ENCODE assay signal across 19 cellular contexts in genomic region chr17:20919990-20920812, GRCh38.
A peak's percentile ranks its signal among the peaks of the same experiment; 100 is the strongest.
DNase-seq lines count a peak whose midpoint lies in the region; ATAC-seq and TF ChIP-seq lines count a peak whose summit lies in the region.
"Had no signal": no experiment of that assay in that cellular context is flagged by ENCODE, and none has a peak within 500 bp of the region (broad histone marks: within the 10 kb centered on the region; RNA-seq: fewer than 3 reads in every experiment).

No MANE protein-coding gene starts in this region.

- peaks cover 15% of the 10 kb centered on the region for H3K4me1 ChIP-seq in mesenchymal stem cell (ENCODE audit: control insufficient read depth, insufficient read depth, low read depth, low read length)
- H3K4me1 ChIP-seq in tibial artery = peaks cover 0 to 51% (median 6%) of the 10 kb centered on the region in 4 donors
- H3K4me1 ChIP-seq: lower lobe of right lung had no signal

- in situ Hi-C loops in SK-MEL-5 (cut with HindIII; ENCODE audit: low pct_unique_long_range_greater_than_20kb, low sequenced_read_pairs) = no loop called here

- no peak overlapping the region for H3K14ac ChIP-seq in mesenchymal stem cell (ENCODE audit: low read length in 2 of 2)

- peak overlapping the region; percentile 37 for H3K9ac ChIP-seq in mesenchymal stem cell (ENCODE audit: low read length)

- no peak overlapping the region for H3K23ac ChIP-seq in mesenchymal stem cell (ENCODE audit: low read length in 2 of 2)

- TF ChIP-seq CTCF in dorsolateral prefrontal cortex (IDR thresholded peaks at IDR 0.05 in 54 of 56, conservative IDR thresholded peaks at IDR 0.05 in 2 of 56; ENCODE audit: low read depth in 1 of 56, partially characterized antibody in 56 of 56) = no peak
- TF ChIP-seq CTCF in tibial artery (IDR thresholded peaks at IDR 0.05) = no peak

- H3K4me2 ChIP-seq in mesenchymal stem cell (ENCODE audit: low read length, poor library complexity, severe bottlenecking) = no peak overlapping the region

- H3K27me3 ChIP-seq in dorsolateral prefrontal cortex (no peaks in the 10 kb centered on the region), mesenchymal stem cell (ENCODE audit: control insufficient read depth in 1 of 2, insufficient read depth in 1 of 2, low read length in 2 of 2) (no peaks in the 10 kb centered on the region), tibial artery (no peaks in the 10 kb centered on the region)
- H3K27me3 ChIP-seq: MG63 had no signal

- 99% methylated on average over 3 of the region's 4 CpGs for WGBS in mesenchymal stem cell

- H3K27ac ChIP-seq in dorsolateral prefrontal cortex (peak overlapping the region in 43 of 59 donors; percentile 5 to 81 (median 41)), mesenchymal stem cell (ENCODE audit: low read length, poor library complexity, severe bottlenecking) (peak overlapping the region; percentile 95), tibial artery (peak overlapping the region; percentile 36 to 67)
- H3K27ac ChIP-seq: lower lobe of right lung had no signal

- H3K4me3 ChIP-seq in dorsolateral prefrontal cortex = no peak overlapping the region
- H3K4me3 ChIP-seq in mesenchymal stem cell (ENCODE audit: insufficient read depth in 1 of 2, low read depth in 1 of 2, low read length in 2 of 2) = no peak overlapping the region
- H3K4me3 ChIP-seq in tibial artery = no peak overlapping the region
- H3K4me3 ChIP-seq: lower lobe of right lung, MG63 had no signal

- peak; percentile 41 for DNase-seq in SK-MEL-5 (ENCODE audit: low read depth, low spot score)
- no peak for DNase-seq in dorsolateral prefrontal cortex
- no peak for DNase-seq in mesenchymal stem cell
- DNase-seq in tibial artery = no peak
- no peak for DNase-seq in posterior vena cava (ENCODE audit: low spot score)
- no peak for DNase-seq in HT-29 (ENCODE audit: low spot score)
- DNase-seq: activated B cell treated with CpG ODN at 0.5 μM for 24 hours; activated CD4-positive, alpha-beta memory T cell treated with anti-CD3 and anti-CD28 coated beads, Interleukin-2, amount 10 ng/mL, durations not matched to agents 7 days and 5 days; activated effector memory CD4-positive, alpha-beta T cell treated with Interleukin-2 at 50 U/mL for 16 hours; DMS53; GDM1; hippocampal formation; lower lobe of right lung; MG63; NCI-H1417; NCI-H2107; occipital lobe had no signal

- no peaks in the 10 kb centered on the region for H3K9me3 ChIP-seq in mesenchymal stem cell (ENCODE audit: control insufficient read depth, low read length)
- H3K9me3 ChIP-seq in tibial artery = no peaks in the 10 kb centered on the region
- H3K9me3 ChIP-seq: lower lobe of right lung, MG63 had no signal

- intact Hi-C loops in dorsolateral prefrontal cortex (cut with DNase I) (no loop called here), tibial artery (cut with DNase I; ENCODE audit: low total_unique reads) (no loop called here), posterior vena cava (cut with DNase I) (no loop called here)

- peak overlapping the region in 1 of 2 experiments; percentile 64 for H3K4ac ChIP-seq in mesenchymal stem cell (ENCODE audit: low read depth in 1 of 2, low read length in 2 of 2)

- peak overlapping the region; percentile 28 for H4K8ac ChIP-seq in mesenchymal stem cell (ENCODE audit: low read length)

- no peak overlapping the region for H2AFZ ChIP-seq in mesenchymal stem cell (ENCODE audit: low read depth, low read length)

- peaks cover 2% of the 10 kb centered on the region for H3K79me1 ChIP-seq in mesenchymal stem cell (replicated peaks; ENCODE audit: low read length, poor library complexity, severe bottlenecking)

- peak overlapping the region; percentile 98 for H2BK5ac ChIP-seq in mesenchymal stem cell (ENCODE audit: low read depth, low read length, poor library complexity, severe bottlenecking)

- H3K36me3 ChIP-seq in mesenchymal stem cell (ENCODE audit: control insufficient read depth in 1 of 2, insufficient read depth in 2 of 2, low read depth in 1 of 2, low read length in 2 of 2) = no peaks in the 10 kb centered on the region
- no peaks in the 10 kb centered on the region for H3K36me3 ChIP-seq in tibial artery
- H3K36me3 ChIP-seq: lower lobe of right lung, MG63 had no signal

- no peak overlapping the region for H2BK12ac ChIP-seq in mesenchymal stem cell (ENCODE audit: low read length in 2 of 2)

- H3K18ac ChIP-seq in mesenchymal stem cell (ENCODE audit: low read depth in 1 of 2, low read length in 2 of 2) = peak overlapping the region in 1 of 2 experiments; percentile 64

- no peak for ATAC-seq in HG02623 (IDR thresholded peaks at IDR 0.05; ENCODE audit: unreplicated experiment)
- ATAC-seq: lower lobe of right lung, sciatic nerve had no signal

- peak overlapping the region; percentile 99 for H2AK5ac ChIP-seq in mesenchymal stem cell (ENCODE audit: low read length, severe bottlenecking)

- H4K91ac ChIP-seq in mesenchymal stem cell (ENCODE audit: low read length) = no peak overlapping the region

- no peak overlapping the region for H2BK15ac ChIP-seq in mesenchymal stem cell (ENCODE audit: low read depth, poor library complexity, severe bottlenecking)

- H2BK120ac ChIP-seq in mesenchymal stem cell (ENCODE audit: low read depth, low read length) = no peak overlapping the region

Comparison
In these comparisons a context has a peak if more than half of its experiments do, and no peak if none do; other contexts are left out.
1. H3K27ac ChIP-seq: peak in every context shown above with its lines; median percentile 95 in mesenchymal stem cell; 52 in tibial artery; 41 in dorsolateral prefrontal cortex.